Comparison of ENCODE assay signal across 1 cellular context in genomic region chr5:138083702-138084101, GRCh38.
A peak's percentile ranks its signal among the peaks of the same experiment; 100 is the strongest.
TF ChIP-seq lines count a peak whose summit lies in the region.

A gene with protein sequence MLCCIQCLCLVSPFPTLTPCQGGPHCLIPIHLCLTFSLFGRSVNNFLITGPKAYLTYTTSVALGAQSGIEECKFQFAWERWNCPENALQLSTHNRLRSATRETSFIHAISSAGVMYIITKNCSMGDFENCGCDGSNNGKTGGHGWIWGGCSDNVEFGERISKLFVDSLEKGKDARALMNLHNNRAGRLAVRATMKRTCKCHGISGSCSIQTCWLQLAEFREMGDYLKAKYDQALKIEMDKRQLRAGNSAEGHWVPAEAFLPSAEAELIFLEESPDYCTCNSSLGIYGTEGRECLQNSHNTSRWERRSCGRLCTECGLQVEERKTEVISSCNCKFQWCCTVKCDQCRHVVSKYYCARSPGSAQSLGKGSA (plus strand): TSS chr5:138084033. CDS start chr5:138084128, 95 bp downstream.

TF ChIP-seq in HEK293, 187 proteins besides CTCF, POLR2A, EP300 and RAD21:
- TF ChIP-seq, protein P1, sequence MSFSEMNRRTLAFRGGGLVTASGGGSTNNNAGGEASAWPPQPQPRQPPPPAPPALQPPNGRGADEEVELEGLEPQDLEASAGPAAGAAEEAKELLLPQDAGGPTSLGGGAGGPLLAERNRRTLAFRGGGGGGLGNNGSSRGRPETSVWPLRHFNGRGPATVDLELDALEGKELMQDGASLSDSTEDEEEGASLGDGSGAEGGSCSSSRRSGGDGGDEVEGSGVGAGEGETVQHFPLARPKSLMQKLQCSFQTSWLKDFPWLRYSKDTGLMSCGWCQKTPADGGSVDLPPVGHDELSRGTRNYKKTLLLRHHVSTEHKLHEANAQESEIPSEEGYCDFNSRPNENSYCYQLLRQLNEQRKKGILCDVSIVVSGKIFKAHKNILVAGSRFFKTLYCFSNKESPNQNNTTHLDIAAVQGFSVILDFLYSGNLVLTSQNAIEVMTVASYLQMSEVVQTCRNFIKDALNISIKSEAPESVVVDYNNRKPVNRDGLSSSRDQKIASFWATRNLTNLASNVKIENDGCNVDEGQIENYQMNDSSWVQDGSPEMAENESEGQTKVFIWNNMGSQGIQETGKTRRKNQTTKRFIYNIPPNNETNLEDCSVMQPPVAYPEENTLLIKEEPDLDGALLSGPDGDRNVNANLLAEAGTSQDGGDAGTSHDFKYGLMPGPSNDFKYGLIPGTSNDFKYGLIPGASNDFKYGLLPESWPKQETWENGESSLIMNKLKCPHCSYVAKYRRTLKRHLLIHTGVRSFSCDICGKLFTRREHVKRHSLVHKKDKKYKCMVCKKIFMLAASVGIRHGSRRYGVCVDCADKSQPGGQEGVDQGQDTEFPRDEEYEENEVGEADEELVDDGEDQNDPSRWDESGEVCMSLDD (tag by site-specific recombination; IDR thresholded peaks at IDR 0.05) = no peak
- peak; percentile 64 for TF ChIP-seq ZNF335 (tag by site-specific recombination; conservative IDR thresholded peaks at IDR 0.05)
- no peak for TF ChIP-seq ZNF747 (tag by site-specific recombination; IDR thresholded peaks at IDR 0.05)
- TF ChIP-seq KLF1 (tag by site-specific recombination; IDR thresholded peaks at IDR 0.05) = 0 out of 2 replicates have a peak, but pooled peaks have one; percentile 12
- TF ChIP-seq INSM2 (tag by site-specific recombination; IDR thresholded peaks at IDR 0.05) = no peak
- TF ChIP-seq, protein P2, sequence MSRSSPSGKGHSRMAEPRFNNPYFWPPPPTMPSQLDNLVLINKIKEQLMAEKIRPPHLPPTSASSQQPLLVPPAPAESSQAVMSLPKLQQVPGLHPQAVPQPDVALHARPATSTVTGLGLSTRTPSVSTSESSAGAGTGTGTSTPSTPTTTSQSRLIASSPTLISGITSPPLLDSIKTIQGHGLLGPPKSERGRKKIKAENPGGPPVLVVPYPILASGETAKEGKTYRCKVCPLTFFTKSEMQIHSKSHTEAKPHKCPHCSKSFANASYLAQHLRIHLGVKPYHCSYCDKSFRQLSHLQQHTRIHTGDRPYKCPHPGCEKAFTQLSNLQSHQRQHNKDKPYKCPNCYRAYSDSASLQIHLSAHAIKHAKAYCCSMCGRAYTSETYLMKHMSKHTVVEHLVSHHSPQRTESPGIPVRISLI (tag by site-specific recombination; IDR thresholded peaks at IDR 0.05) = no peak
- TF ChIP-seq SP3 (tag by site-specific recombination; IDR thresholded peaks at IDR 0.05) = no peak
